1 cellular context compared by ENCODE assay signal in the genomic region with DNA sequence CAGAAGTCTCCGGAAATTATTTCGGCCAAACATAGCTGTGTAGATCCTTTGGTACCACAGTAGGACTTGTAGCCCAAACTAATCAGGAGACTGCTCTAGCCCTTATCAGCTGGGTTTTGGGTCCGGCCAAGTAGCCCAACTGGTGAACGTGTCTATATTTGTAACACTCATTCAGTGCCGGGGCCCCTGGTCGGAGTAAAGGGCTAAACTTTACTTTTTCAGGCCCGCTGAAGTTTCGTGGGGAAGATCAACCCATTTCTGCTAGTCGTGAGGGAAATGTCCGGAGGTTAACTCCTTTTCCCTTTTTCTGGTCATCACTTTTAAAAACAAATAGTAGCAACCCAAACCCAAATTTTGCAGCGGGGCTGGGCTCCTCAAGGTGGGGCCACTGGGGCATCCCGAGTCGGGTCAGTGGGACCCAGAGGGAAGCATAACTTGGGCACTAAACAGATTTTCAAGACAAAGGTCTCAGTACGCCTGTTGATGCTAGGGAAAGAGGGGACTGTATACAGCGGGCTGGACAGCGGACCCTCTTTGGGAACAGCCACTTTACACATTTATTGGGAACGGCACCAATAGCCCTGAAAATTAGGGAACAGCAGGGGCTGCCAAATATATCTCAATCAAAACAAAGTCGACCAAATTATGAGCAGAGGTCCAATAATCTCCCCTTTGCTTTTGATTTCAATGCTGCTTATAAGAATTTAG.
TF ChIP-seq lines count a peak whose summit lies in the region.

No MANE protein-coding gene starts in this region.

TF ChIP-seq in SK-N-SH treated with all-trans-retinoic acid at 6 μM for 48 hours, 23 proteins besides CTCF, POLR2A, EP300 and RAD21 (continued from another document):
- TF ChIP-seq, protein P1, sequence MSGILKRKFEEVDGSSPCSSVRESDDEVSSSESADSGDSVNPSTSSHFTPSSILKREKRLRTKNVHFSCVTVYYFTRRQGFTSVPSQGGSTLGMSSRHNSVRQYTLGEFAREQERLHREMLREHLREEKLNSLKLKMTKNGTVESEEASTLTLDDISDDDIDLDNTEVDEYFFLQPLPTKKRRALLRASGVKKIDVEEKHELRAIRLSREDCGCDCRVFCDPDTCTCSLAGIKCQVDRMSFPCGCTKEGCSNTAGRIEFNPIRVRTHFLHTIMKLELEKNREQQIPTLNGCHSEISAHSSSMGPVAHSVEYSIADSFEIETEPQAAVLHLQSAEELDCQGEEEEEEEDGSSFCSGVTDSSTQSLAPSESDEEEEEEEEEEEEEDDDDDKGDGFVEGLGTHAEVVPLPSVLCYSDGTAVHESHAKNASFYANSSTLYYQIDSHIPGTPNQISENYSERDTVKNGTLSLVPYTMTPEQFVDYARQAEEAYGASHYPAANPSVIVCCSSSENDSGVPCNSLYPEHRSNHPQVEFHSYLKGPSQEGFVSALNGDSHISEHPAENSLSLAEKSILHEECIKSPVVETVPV (CRISPR knock-in tag; IDR thresholded peaks at IDR 0.05): no peak
- no peak for TF ChIP-seq ZNF565 (CRISPR knock-in tag; conservative IDR thresholded peaks at IDR 0.05; ENCODE audit: low read depth)
- TF ChIP-seq, protein P2, sequence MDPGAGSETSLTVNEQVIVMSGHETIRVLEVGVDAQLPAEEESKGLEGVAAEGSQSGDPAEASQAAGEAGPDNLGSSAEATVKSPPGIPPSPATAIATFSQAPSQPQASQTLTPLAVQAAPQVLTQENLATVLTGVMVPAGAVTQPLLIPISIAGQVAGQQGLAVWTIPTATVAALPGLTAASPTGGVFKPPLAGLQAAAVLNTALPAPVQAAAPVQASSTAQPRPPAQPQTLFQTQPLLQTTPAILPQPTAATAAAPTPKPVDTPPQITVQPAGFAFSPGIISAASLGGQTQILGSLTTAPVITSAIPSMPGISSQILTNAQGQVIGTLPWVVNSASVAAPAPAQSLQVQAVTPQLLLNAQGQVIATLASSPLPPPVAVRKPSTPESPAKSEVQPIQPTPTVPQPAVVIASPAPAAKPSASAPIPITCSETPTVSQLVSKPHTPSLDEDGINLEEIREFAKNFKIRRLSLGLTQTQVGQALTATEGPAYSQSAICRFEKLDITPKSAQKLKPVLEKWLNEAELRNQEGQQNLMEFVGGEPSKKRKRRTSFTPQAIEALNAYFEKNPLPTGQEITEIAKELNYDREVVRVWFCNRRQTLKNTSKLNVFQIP (CRISPR knock-in tag; IDR thresholded peaks at IDR 0.05; ENCODE audit: borderline replicate concordance, low read depth): no peak
- TF ChIP-seq ZNF8 (CRISPR knock-in tag; IDR thresholded peaks at IDR 0.05): no peak
- TF ChIP-seq ESRRG (CRISPR knock-in tag; IDR thresholded peaks at IDR 0.05): no peak
- TF ChIP-seq GLIS3 (CRISPR knock-in tag; IDR thresholded peaks at IDR 0.05): no peak
- TF ChIP-seq SNAI2 (CRISPR knock-in tag; IDR thresholded peaks at IDR 0.05): no peak
- no peak for TF ChIP-seq ARNTL (CRISPR knock-in tag; IDR thresholded peaks at IDR 0.05; ENCODE audit: borderline replicate concordance, low read depth)
- TF ChIP-seq PPARA (CRISPR knock-in tag; IDR thresholded peaks at IDR 0.05; ENCODE audit: borderline replicate concordance): no peak
- TF ChIP-seq ZFP30 (CRISPR knock-in tag; IDR thresholded peaks at IDR 0.05): no peak
- no peak for TF ChIP-seq TOX (CRISPR knock-in tag; IDR thresholded peaks at IDR 0.05; ENCODE audit: borderline replicate concordance)
